In genomic region chr1:106954830-106955229, GRCh38 we compare ENCODE assay signal across 24 cellular contexts.
"Had no signal": no experiment of that assay in that cellular context is flagged by ENCODE, and none has a peak within 500 bp of the region (broad histone marks: within the 10 kb centered on the region; RNA-seq: fewer than 3 reads in every experiment).

No MANE protein-coding gene starts in this region.

- H3K4me2 ChIP-seq: PC-9 had no signal

- H3K9me3 ChIP-seq: breast epithelium had no signal

- H3K27me3 ChIP-seq: breast epithelium had no signal

- H3K36me3 ChIP-seq: breast epithelium had no signal

- H3K4me3 ChIP-seq: breast epithelium, PC-9 had no signal

- H3K27ac ChIP-seq: breast epithelium, PC-9, VCaP had no signal

- ATAC-seq: activated T-helper 17 cell treated with anti-CD3 and anti-CD28 coated beads, Interleukin-2, amount 50 U/mL, for 72 hours; T-helper 17 cell had no signal

- H2AFZ ChIP-seq: PC-9 had no signal

- H3K4me1 ChIP-seq: breast epithelium had no signal

- DNase-seq: activated CD4-positive, alpha-beta memory T cell treated with anti-CD3 and anti-CD28 coated beads, Interleukin-2, amount 10 ng/mL, durations not matched to agents 7 days and 5 days; activated CD4-positive, alpha-beta T cell treated with anti-CD3 and anti-CD28 coated beads, Interleukin-2, amount 50 U/mL, for 1 hour; activated CD4-positive, CD25-positive, alpha-beta regulatory T cell; activated gamma-delta T cell; activated naive CD4-positive, alpha-beta T cell treated with anti-CD3 and anti-CD28 coated beads for 36 hours; activated naive CD8-positive, alpha-beta T cell treated with anti-CD3 and anti-CD28 coated beads for 36 hours; activated T-cell treated with anti-CD3 and anti-CD28 coated beads for 4 hours; activated T-cell treated with anti-CD3 and anti-CD28 coated beads, Interleukin-2, amount 50 U/mL, for 48 hours; anterior cingulate cortex; caudate nucleus; Karpas-422; NCI-H1105 treated with DMSO at 0.1 percent for 48 hours; NCI-H1436 treated with DMSO at 0.1 percent for 48 hours; NCI-H187; NCI-H2081 treated with DMSO at 0.1 percent for 48 hours; NCI-H446; NCI-H524; PC-9; SHP77 treated with DMSO at 0.1 percent for 48 hours; T-helper 17 cell; T-helper 9 cell had no signal
